In the genomic region with DNA sequence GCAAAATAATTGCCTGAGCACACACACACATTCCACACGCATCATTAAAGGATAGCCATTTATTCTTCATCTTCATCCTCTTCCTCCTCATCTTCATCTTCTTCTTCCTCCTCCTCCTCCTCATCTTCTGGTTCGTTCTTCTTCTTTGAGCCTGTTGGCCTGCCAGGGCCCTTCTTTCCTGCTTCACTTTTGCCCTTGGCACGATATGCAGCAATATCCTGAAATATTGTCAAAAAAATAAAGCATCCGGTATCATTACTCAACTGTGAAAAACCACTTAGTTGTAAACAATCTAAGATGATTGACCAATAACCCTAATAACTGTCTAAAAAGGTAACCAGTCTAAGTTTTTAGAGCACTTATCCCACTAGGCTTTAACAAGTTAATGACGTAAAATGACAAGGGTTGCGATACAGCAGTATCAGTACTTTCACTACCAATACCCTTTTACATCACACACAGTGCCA, we compare ENCODE assay signal across 8 cellular contexts. TPM values are rescaled to one million over a fixed set of nuclear protein-coding genes. Genes with fewer than 3 reads are reported as not detected.
DNase-seq lines count a peak whose midpoint lies in the region; ATAC-seq and TF ChIP-seq lines count a peak whose summit lies in the region.

No MANE protein-coding gene starts in this region.

- peak overlapping the region; percentile 22 for H3K27ac Mint-ChIP-seq in endothelial cell (ENCODE audit: unreplicated experiment)

- H2AFZ ChIP-seq in OCI-LY3 (ENCODE audit: low read depth, low read length), result no peak overlapping the region

- H3K27me3 Mint-ChIP-seq in endothelial cell (ENCODE audit: unreplicated experiment), result peaks cover 20% of the 10 kb centered on the region

- H3K9me3 ChIP-seq in OCI-LY3 (ENCODE audit: insufficient read depth, low read length), result no peaks in the 10 kb centered on the region

- peaks cover 58% of the 10 kb centered on the region for H3K36me3 ChIP-seq in OCI-LY3 (replicated peaks; ENCODE audit: low read depth, low read length)

- peak overlapping the region; percentile 90 for H3K27ac ChIP-seq in OCI-LY3 (ENCODE audit: low read length)
- peak overlapping the region in 11 of 21 experiments; percentile 7 to 98 (median 95) for H3K27ac ChIP-seq in skin epidermis

- peaks cover 25% of the 10 kb centered on the region for H3K4me1 ChIP-seq in OCI-LY3 (ENCODE audit: low read length)

- H3K36me3 Mint-ChIP-seq in endothelial cell (ENCODE audit: low read depth, unreplicated experiment), result peaks cover 27% of the 10 kb centered on the region

- H3K4me1 Mint-ChIP-seq in endothelial cell (ENCODE audit: unreplicated experiment), result peaks cover 25% of the 10 kb centered on the region

- H3K9ac ChIP-seq in OCI-LY3 (ENCODE audit: low read length), result peak overlapping the region; percentile 100

- ATAC-seq in GM21825 (IDR thresholded peaks at IDR 0.05; ENCODE audit: unreplicated experiment), result no peak

- peak overlapping the region; percentile 84 for H3K4me3 Mint-ChIP-seq in endothelial cell (ENCODE audit: unreplicated experiment)

- H3K79me2 ChIP-seq in OCI-LY3 (ENCODE audit: low read length), result peaks cover 57% of the 10 kb centered on the region

- H4K20me1 ChIP-seq in OCI-LY3 (ENCODE audit: insufficient read depth, low read length), result peaks cover 15% of the 10 kb centered on the region

- peak overlapping the region; percentile 93 for H3K4me2 ChIP-seq in OCI-LY3 (ENCODE audit: low read length)

- H3K4me3 ChIP-seq in OCI-LY3 (ENCODE audit: low read length) (peak overlapping the region; percentile 91), skin epidermis (peak overlapping the region; percentile 85 to 99 (median 94))

- TF ChIP-seq CTCF in OCI-LY3 (IDR thresholded peaks at IDR 0.05; ENCODE audit: low read depth, low read length), result no peak
- TF ChIP-seq CTCF in endothelial cell (IDR thresholded peaks at IDR 0.05; ENCODE audit: unreplicated experiment), result no peak

- DNase-seq in DMS53 (lab: John Stamatoyannopoulos, UW) (peak; percentile 6), DMS53 treated with DMSO at 0.1 percent for 48 hours (lab: John Stamatoyannopoulos, UW; ENCODE audit: unreplicated experiment) (no peak), endothelial cell (ENCODE audit: low spot score) (no peak), NCI-H2171 (lab: John Stamatoyannopoulos, UW) (no peak)
- no peak for DNase-seq in stimulated activated CD4-positive, alpha-beta T cell treated with anti-CD3 and anti-CD28 coated beads, Interleukin-4, amount 100 ng/mL, for 1 hour

- H3K27me3 ChIP-seq in OCI-LY3 (ENCODE audit: low read depth, low read length), result no peaks in the 10 kb centered on the region

- H3K9me3 Mint-ChIP-seq in endothelial cell (ENCODE audit: unreplicated experiment), result no peaks in the 10 kb centered on the region

RNA-seq across cellular contexts. Expression of a gene that starts 2.1 kb away (rescaled TPM):
- 160 TPM for total RNA-seq in endothelial cell (ENCODE audit: unreplicated experiment)

RNA-seq across cellular contexts. Expression of a gene that starts 38.7 kb away (rescaled TPM):
- 22.2 TPM for total RNA-seq in endothelial cell (ENCODE audit: unreplicated experiment)
